In genomic region chr14:93329965-93330608, GRCh38 we compare ENCODE assay signal across 13 cellular contexts. TPM values are rescaled to one million over a fixed set of nuclear protein-coding genes. Genes with fewer than 3 reads are reported as not detected.
DNase-seq lines count a peak whose midpoint lies in the region; ATAC-seq and TF ChIP-seq lines count a peak whose summit lies in the region.
"Had no signal": no experiment of that assay in that cellular context is flagged by ENCODE, and none has a peak within 500 bp of the region (broad histone marks: within the 10 kb centered on the region; RNA-seq: fewer than 3 reads in every experiment).

No MANE protein-coding gene starts in this region.

- H2AFZ ChIP-seq in ACC112 (ENCODE audit: low read length, unreplicated experiment), result no peak overlapping the region
- H2AFZ ChIP-seq in mammary epithelial cell (ENCODE audit: low read depth, low read length), result no peak overlapping the region

- no peaks in the 10 kb centered on the region; the same call in 1 of the 2 replicates for H3K36me3 Mint-ChIP-seq in HFFc6 (ENCODE audit: low read depth)

- H3K27ac ChIP-seq in ACC112 (ENCODE audit: low read depth, low read length) (no peak overlapping the region), mammary epithelial cell (ENCODE audit: insufficient read depth, low read depth, low read length) (peak overlapping the region; percentile 91), mucosa of rectum (ENCODE audit: low read depth in 2 of 2, low read length in 2 of 2) (peak overlapping the region in 1 of 2 donors; percentile 11), spleen (peak overlapping the region in 3 of 8 donors; percentile 10 to 97 (median 97)), sigmoid colon (no peak overlapping the region)

- H3K4me1 Mint-ChIP-seq in HFFc6 (ENCODE audit: low read depth), result peaks cover 41% of the 10 kb centered on the region

- in situ Hi-C loops in mammary epithelial cell (cut with MboI; ENCODE audit: low sequenced_read_pairs in 2 of 2), result no loop called here

- TSS peak; percentile 36 for BruUV-seq in mammary epithelial cell (replicated peaks; lab: Mats Ljungman, UMichigan)

- peak overlapping the region; percentile 16; the same call in 1 of the 2 replicates for H3K4me3 Mint-ChIP-seq in HFFc6

- peak overlapping the region; percentile 75 for H3K4me2 ChIP-seq in mammary epithelial cell (ENCODE audit: insufficient read depth, low read depth, low read length)

- no peaks in the 10 kb centered on the region for H3K9me3 Mint-ChIP-seq in HFFc6

- H3K4me3 ChIP-seq in ACC112 (ENCODE audit: low read depth, low read length) (peak overlapping the region; percentile 9; the same call in 1 of the 2 replicates), mammary epithelial cell (replicated peaks in 1 of 3; ENCODE audit: insufficient read depth in 1 of 3, low read depth in 2 of 3, low read length in 3 of 3) (peak overlapping the region in 1 of 3 experiments; percentile 77), mucosa of rectum (ENCODE audit: low read length in 2 of 2) (peak overlapping the region; percentile 9 to 53), spleen (no peak overlapping the region), sigmoid colon (no peak overlapping the region)

- CTCF ChIA-PET in mammary epithelial cell (lab: Charles Lee; ENCODE audit: low non-redundant PET), result interaction anchor here (0.7 kb wide), 1 partner anchor 207 kb away, joined by 6 read pairs; no protein-coding TSS in a partner anchor

- no peak for ATAC-seq in HG03139 (IDR thresholded peaks at IDR 0.05; ENCODE audit: unreplicated experiment)
- ATAC-seq: activated CD8-positive, alpha-beta T cell treated with anti-CD3 and anti-CD28 coated beads, Interleukin-2, amount 10 ng/mL, durations not matched to agents 7 days and 5 days had no signal

- no peaks in the 10 kb centered on the region for H3K27me3 ChIP-seq in ACC112 (ENCODE audit: insufficient read depth, low read length)
- H3K27me3 ChIP-seq in mammary epithelial cell (ENCODE audit: insufficient read depth, low read length), result no peaks in the 10 kb centered on the region
- H3K27me3 ChIP-seq in mucosa of rectum (ENCODE audit: control insufficient read depth in 2 of 2, insufficient read depth in 2 of 2, low read length in 2 of 2), result no peaks in the 10 kb centered on the region
- no peaks in the 10 kb centered on the region for H3K27me3 ChIP-seq in spleen (replicated peaks in 1 of 7)
- no peaks in the 10 kb centered on the region for H3K27me3 ChIP-seq in sigmoid colon

- TF ChIP-seq EP300 in sigmoid colon (IDR thresholded peaks at IDR 0.05), result no peak

- no peak for TF ChIP-seq POLR2A in spleen (IDR thresholded peaks at IDR 0.05)
- no peak for TF ChIP-seq POLR2A in sigmoid colon (IDR thresholded peaks at IDR 0.05)

- H3K9ac ChIP-seq in mammary epithelial cell (ENCODE audit: insufficient read depth, low read length), result no peak overlapping the region
- peak overlapping the region in 1 of 2 donors; percentile 1 for H3K9ac ChIP-seq in mucosa of rectum (ENCODE audit: low read depth in 1 of 2, low read length in 2 of 2)

- TF ChIP-seq CTCF in HFFc6 (IDR thresholded peaks at IDR 0.05) (no peak), mammary epithelial cell (conservative IDR thresholded peaks at IDR 0.05 in 1 of 2, IDR thresholded peaks at IDR 0.05 in 1 of 2; ENCODE audit: extremely low read depth in 1 of 2, insufficient read depth in 1 of 2, low read depth in 1 of 2, low read length in 2 of 2) (no peak), spleen (IDR thresholded peaks at IDR 0.05 in 8 of 11, conservative IDR thresholded peaks at IDR 0.05 in 3 of 11) (no peak), sigmoid colon (IDR thresholded peaks at IDR 0.05) (no peak)

- intact Hi-C loops in mammary epithelial cell (cut with micrococcal nuclease), result loop anchor here (5.0 kb wide), 1 partner anchor 53 kb away; no protein-coding TSS in a partner anchor
- intact Hi-C loops in spleen (cut with DNase I; ENCODE audit: low total_unique reads), result no loop called here
- intact Hi-C loops in sigmoid colon (cut with DNase I), result no loop called here

- H3K9me3 ChIP-seq in mammary epithelial cell (replicated peaks; ENCODE audit: insufficient read depth, low read length) (no peaks in the 10 kb centered on the region), mucosa of rectum (ENCODE audit: control insufficient read depth in 2 of 2, low read length in 2 of 2) (no peaks in the 10 kb centered on the region), spleen (no peaks in the 10 kb centered on the region), sigmoid colon (no peaks in the 10 kb centered on the region)

- dilution Hi-C loops in mammary epithelial cell (cut with HindIII; ENCODE audit: low sequenced_read_pairs), result no loop called here

- H3K4me1 ChIP-seq in ACC112 (ENCODE audit: control insufficient read depth, insufficient read depth, low read length, unreplicated experiment), result peaks cover 33% of the 10 kb centered on the region
- peaks cover 15% of the 10 kb centered on the region for H3K4me1 ChIP-seq in mammary epithelial cell (ENCODE audit: insufficient read depth, low read length)
- H3K4me1 ChIP-seq in mucosa of rectum (ENCODE audit: control insufficient read depth in 2 of 2, insufficient read depth in 2 of 2, low read length in 2 of 2), result peaks cover 18 to 31% of the 10 kb centered on the region in 2 donors
- H3K4me1 ChIP-seq in spleen, result peaks cover 31 to 84% (median 59%) of the 10 kb centered on the region in 6 donors
- peaks cover 0 to 45% (median 26%) of the 10 kb centered on the region in 4 donors for H3K4me1 ChIP-seq in sigmoid colon

- H3K79me2 ChIP-seq in ACC112 (ENCODE audit: control insufficient read depth, insufficient read depth, low read length, unreplicated experiment) (peaks cover 88% of the 10 kb centered on the region), mammary epithelial cell (ENCODE audit: insufficient read depth, low read length) (peaks cover 91% of the 10 kb centered on the region)

- H3K36me3 ChIP-seq in ACC112 (ENCODE audit: insufficient read depth, low read length), result no peaks in the 10 kb centered on the region
- no peaks in the 10 kb centered on the region for H3K36me3 ChIP-seq in mammary epithelial cell (ENCODE audit: insufficient read depth, low read length)
- H3K36me3 ChIP-seq in mucosa of rectum (ENCODE audit: control insufficient read depth in 2 of 2, insufficient read depth in 2 of 2, low read length in 2 of 2), result no peaks in the 10 kb centered on the region
- H3K36me3 ChIP-seq in spleen, result no peaks in the 10 kb centered on the region
- H3K36me3 ChIP-seq in sigmoid colon, result no peaks in the 10 kb centered on the region

- no peaks in the 10 kb centered on the region for H4K20me1 ChIP-seq in mammary epithelial cell (ENCODE audit: insufficient read depth, low read length)

- H3K27ac Mint-ChIP-seq in HFFc6, result no peak overlapping the region; the same call in 1 of the 2 replicates
- H3K27ac Mint-ChIP-seq: activated CD8-positive, alpha-beta T cell treated with anti-CD3 and anti-CD28 coated beads, Interleukin-2, amount 10 ng/mL, durations not matched to agents 7 days and 5 days had no signal

- DNase-seq in HFFc6, result no peak
- no peak for DNase-seq in mammary epithelial cell
- no peak for DNase-seq in NCI-H226
- no peak for DNase-seq in spleen
- no peak for DNase-seq in sigmoid colon
- DNase-seq: activated CD8-positive, alpha-beta T cell treated with anti-CD3 and anti-CD28 coated beads, Interleukin-2, amount 10 ng/mL, durations not matched to agents 7 days and 5 days; NCI-H1105 treated with DMSO at 0.1 percent for 48 hours; NK-92 treated with Interleukin-12 subunit alpha and Interleukin-12 subunit beta, amount 100 ng/mL, for 24 hours; stimulated activated CD4-positive, alpha-beta T cell treated with anti-CD3 and anti-CD28 coated beads, Interleukin-2, amount 100 ng/mL, for 24 hours; T-helper 1 cell had no signal

- WGBS in mammary epithelial cell (ENCODE audit: low coverage, missing lambda C conversion rate), result 93% methylated on average over 5 of the region's 5 CpGs
- 76 to 83% (median 81%) methylated on average over 5 of the region's 5 CpGs for WGBS in spleen, 5 donors
- WGBS in sigmoid colon, 2 donors, result 27 to 65% methylated on average over 5 of the region's 5 CpGs

- no peaks in the 10 kb centered on the region for H3K27me3 Mint-ChIP-seq in HFFc6 (ENCODE audit: insufficient read depth)

RNA-seq across cellular contexts. Expression of gene BTBD7, which starts 2.7 kb away (rescaled TPM):
- total RNA-seq in HFFc6 (2021; fragmentation: NEBNext Ultra II Directional; extraction: Animal tissue kit (Norgen Biotek cat#: 25700)), result 10 to 100 TPM; 36.8 to 45.6 (median 40.0) TPM
- total RNA-seq in mammary epithelial cell, result 10 to 100 TPM; 41.0 to 56.6 TPM
- polyA plus RNA-seq in mammary epithelial cell, result 24.2 TPM
- 45.8 TPM for polyA minus RNA-seq in mammary epithelial cell
- 10 to 100 TPM; 27.3 to 48.4 (median 33.5) TPM for total RNA-seq in spleen
- 1 to 10 TPM; 5.0 to 8.5 (median 5.8) TPM for polyA plus RNA-seq in spleen
- 10 to 100 TPM; 30.3 to 50.7 (median 43.3) TPM for total RNA-seq in sigmoid colon
- polyA plus RNA-seq in sigmoid colon, result 10 to 100 TPM in 2 of 3 donors, 1 to 10 TPM in 1; 7.8 to 12.0 (median 11.1) TPM

RNA-seq across cellular contexts. Expression of gene COX8C, which starts 16.9 kb away (rescaled TPM):
- not detected for total RNA-seq in HFFc6 (2021; fragmentation: NEBNext Ultra II Directional; extraction: Animal tissue kit (Norgen Biotek cat#: 25700))
- total RNA-seq in mammary epithelial cell (not detected), spleen (not detected), sigmoid colon (not detected)
- polyA plus RNA-seq in mammary epithelial cell (not detected), spleen (not detected), sigmoid colon (not detected)
- not detected for polyA minus RNA-seq in mammary epithelial cell
- total RNA-seq: activated CD8-positive, alpha-beta T cell treated with anti-CD3 and anti-CD28 coated beads, Interleukin-2, amount 10 ng/mL, durations not matched to agents 7 days and 5 days had no signal

Comparison
In these comparisons a context has a peak if more than half of its experiments do, and no peak if none do; other contexts are left out.
1. H3K4me3 ChIP-seq: peak in ACC112 (single experiment) and mucosa of rectum (2 of 2); none in spleen (0 of 8) and sigmoid colon (0 of 4).